In the genomic region with DNA sequence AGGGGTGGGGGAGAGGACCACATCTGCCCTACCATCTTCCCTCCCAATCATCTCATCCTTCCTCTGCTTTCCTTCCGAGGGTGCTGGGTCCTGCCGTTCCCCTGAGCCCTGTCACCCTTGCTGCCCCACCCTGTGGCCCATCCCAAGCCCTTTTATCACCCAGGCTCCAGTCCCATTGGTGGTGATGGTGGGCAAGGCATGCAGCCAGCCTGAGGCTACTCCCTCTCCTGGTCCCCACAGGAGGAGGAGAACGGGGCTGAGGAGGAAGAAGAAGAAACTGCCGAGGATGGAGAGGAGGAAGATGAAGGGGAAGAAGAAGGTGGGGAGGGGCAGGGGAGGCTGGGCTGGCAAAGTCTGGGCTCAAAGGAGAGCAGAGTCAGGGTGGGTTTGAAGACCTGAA, we compare ENCODE assay signal across 21 cellular contexts. TPM values are rescaled to one million over a fixed set of nuclear protein-coding genes. Genes with fewer than 3 reads are reported as not detected.
DNase-seq lines count a peak whose midpoint lies in the region; ATAC-seq, FAIRE-seq and TF ChIP-seq lines count a peak whose summit lies in the region.
"Had no signal": no experiment of that assay in that cellular context is flagged by ENCODE, and none has a peak within 500 bp of the region (broad histone marks: within the 10 kb centered on the region; RNA-seq: fewer than 3 reads in every experiment).

No MANE protein-coding gene starts in this region.

- H3K9ac ChIP-seq in astrocyte (ENCODE audit: low read length) (no peak overlapping the region), smooth muscle cell (ENCODE audit: low read depth) (no peak overlapping the region)

- peak overlapping the region; percentile 29 for H3K27ac Mint-ChIP-seq in activated T-cell treated with anti-CD3 and anti-CD28 coated beads, Interleukin-2, amount 50 U/mL, for 24 hours
- H3K27ac Mint-ChIP-seq in activated T-cell treated with anti-CD3 and anti-CD28 coated beads, Interleukin-2, amount 50 U/mL, for 72 hours = no peak overlapping the region
- H3K27ac Mint-ChIP-seq in astrocyte (ENCODE audit: unreplicated experiment) (no peak overlapping the region), nephron (no peak overlapping the region)
- H3K27ac Mint-ChIP-seq: IgD-negative memory B cell, memory B cell had no signal

- H2AFZ ChIP-seq in astrocyte (ENCODE audit: low read depth, low read length) (no peak overlapping the region), smooth muscle cell (ENCODE audit: low read depth) (no peak overlapping the region)

- no peaks in the 10 kb centered on the region for H3K9me3 Mint-ChIP-seq in activated T-cell treated with anti-CD3 and anti-CD28 coated beads, Interleukin-2, amount 50 U/mL, for 24 hours
- H3K9me3 Mint-ChIP-seq in activated T-cell treated with anti-CD3 and anti-CD28 coated beads, Interleukin-2, amount 50 U/mL, for 72 hours = no peaks in the 10 kb centered on the region
- H3K9me3 Mint-ChIP-seq in astrocyte (ENCODE audit: unreplicated experiment) = no peaks in the 10 kb centered on the region
- no peaks in the 10 kb centered on the region for H3K9me3 Mint-ChIP-seq in nephron
- H3K9me3 Mint-ChIP-seq: IgD-negative memory B cell, memory B cell, WTC11 had no signal

- H3K27me3 ChIP-seq in astrocyte (ENCODE audit: insufficient read depth, low read length) = no peaks in the 10 kb centered on the region
- H3K27me3 ChIP-seq in uterus = no peaks in the 10 kb centered on the region
- peaks cover 7% of the 10 kb centered on the region for H3K27me3 ChIP-seq in smooth muscle cell (ENCODE audit: low read depth)
- H3K27me3 ChIP-seq: thyroid gland had no signal

- peaks cover 69% of the 10 kb centered on the region for H3K4me1 Mint-ChIP-seq in activated T-cell treated with anti-CD3 and anti-CD28 coated beads, Interleukin-2, amount 50 U/mL, for 24 hours (ENCODE audit: low read depth)
- peaks cover 84% of the 10 kb centered on the region for H3K4me1 Mint-ChIP-seq in activated T-cell treated with anti-CD3 and anti-CD28 coated beads, Interleukin-2, amount 50 U/mL, for 72 hours (ENCODE audit: low read depth)
- H3K4me1 Mint-ChIP-seq in astrocyte (ENCODE audit: low read depth, unreplicated experiment) (peaks cover 22% of the 10 kb centered on the region), nephron (peaks cover 40% of the 10 kb centered on the region)

- 79% methylated on average over 3 of the region's 4 CpGs for WGBS in smooth muscle cell (ENCODE audit: low lambda C conversion rate)

- H3K27me3 Mint-ChIP-seq in activated T-cell treated with anti-CD3 and anti-CD28 coated beads, Interleukin-2, amount 50 U/mL, for 24 hours = peaks cover 41% of the 10 kb centered on the region
- peaks cover 33% of the 10 kb centered on the region for H3K27me3 Mint-ChIP-seq in activated T-cell treated with anti-CD3 and anti-CD28 coated beads, Interleukin-2, amount 50 U/mL, for 72 hours (ENCODE audit: low read depth)
- H3K27me3 Mint-ChIP-seq in astrocyte (ENCODE audit: low read depth, unreplicated experiment) (peaks cover 12% of the 10 kb centered on the region), nephron (ENCODE audit: low read depth) (peaks cover 11% of the 10 kb centered on the region)

- TF ChIP-seq CTCF in astrocyte (IDR thresholded peaks at IDR 0.05; ENCODE audit: insufficient read depth, low read depth, low read length) (no peak), nephron (IDR thresholded peaks at IDR 0.05; ENCODE audit: unreplicated experiment in 3 of 3) (no peak), uterus (IDR thresholded peaks at IDR 0.05) (no peak), smooth muscle cell (IDR thresholded peaks at IDR 0.05; ENCODE audit: borderline replicate concordance, insufficient read depth, poor library complexity, severe bottlenecking) (no peak)

- H3K79me2 ChIP-seq in astrocyte (ENCODE audit: insufficient read depth, low read length) (peaks cover 33% of the 10 kb centered on the region), smooth muscle cell (ENCODE audit: low read depth) (peaks cover 22% of the 10 kb centered on the region)

- peak overlapping the region; percentile 94 for H3K4me2 ChIP-seq in astrocyte (ENCODE audit: low read length)
- no peak overlapping the region for H3K4me2 ChIP-seq in smooth muscle cell

- no peak for DNase-seq in activated T-cell treated with anti-CD3 and anti-CD28 coated beads, Interleukin-2, amount 50 U/mL, for 24 hours
- DNase-seq in activated T-cell treated with anti-CD3 and anti-CD28 coated beads, Interleukin-2, amount 50 U/mL, for 72 hours = no peak
- no peak for DNase-seq in astrocyte (ENCODE audit: low read depth)
- DNase-seq in uterus = no peak
- DNase-seq in NCI-H524 (lab: John Stamatoyannopoulos, UW) = no peak
- DNase-seq in smooth muscle cell (lab: John Stamatoyannopoulos, UW; ENCODE audit: unreplicated experiment) = no peak
- DNase-seq: ACHN; activated gamma-delta T cell treated with Interleukin-2 at 50 U/mL for 16 hours; esophagus squamous epithelium; head of caudate nucleus; stimulated activated CD4-positive, alpha-beta T cell treated with anti-CD3 and anti-CD28 coated beads, Interleukin-4, amount 100 ng/mL, for 4 hours had no signal

- no peak overlapping the region for H3K27ac ChIP-seq in astrocyte (ENCODE audit: low read depth, low read length)
- peak overlapping the region; percentile 74 to 98 for H3K27ac ChIP-seq in uterus
- H3K27ac ChIP-seq in smooth muscle cell (ENCODE audit: low read depth) = no peak overlapping the region

- H3K4me1 ChIP-seq in astrocyte (ENCODE audit: insufficient read depth, low read length) = peaks cover 36% of the 10 kb centered on the region
- peaks cover 0 to 4% of the 10 kb centered on the region in 2 donors for H3K4me1 ChIP-seq in uterus
- peaks cover 47% of the 10 kb centered on the region for H3K4me1 ChIP-seq in smooth muscle cell (ENCODE audit: low read depth)

- no peak overlapping the region for H3K4me3 Mint-ChIP-seq in activated T-cell treated with anti-CD3 and anti-CD28 coated beads, Interleukin-2, amount 50 U/mL, for 24 hours
- no peak overlapping the region for H3K4me3 Mint-ChIP-seq in activated T-cell treated with anti-CD3 and anti-CD28 coated beads, Interleukin-2, amount 50 U/mL, for 72 hours
- H3K4me3 Mint-ChIP-seq in astrocyte (ENCODE audit: unreplicated experiment) (no peak overlapping the region), nephron (peak overlapping the region; percentile 22 to 38 (median 26))
- H3K4me3 Mint-ChIP-seq: memory B cell had no signal

- FAIRE-seq in astrocyte (lab: Jason Lieb, UNC) = no peak

- H3K36me3 ChIP-seq in astrocyte (ENCODE audit: insufficient read depth, low read length) (peaks cover 16% of the 10 kb centered on the region), uterus (no peaks in the 10 kb centered on the region), smooth muscle cell (ENCODE audit: low read depth) (no peaks in the 10 kb centered on the region)

- H3F3A ChIP-seq in smooth muscle cell (ENCODE audit: low read depth) = peaks cover 14% of the 10 kb centered on the region

- intact Hi-C loops in uterus (cut with DNase I; ENCODE audit: low total_unique reads) = no loop called here

- H3K4me3 ChIP-seq in astrocyte (ENCODE audit: insufficient read depth, low read depth, low read length) = no peak overlapping the region
- H3K4me3 ChIP-seq in uterus = no peak overlapping the region
- no peak overlapping the region for H3K4me3 ChIP-seq in smooth muscle cell
- H3K4me3 ChIP-seq: thyroid gland had no signal

- H3K9me3 ChIP-seq in astrocyte (ENCODE audit: insufficient read depth, low read depth, low read length) = no peaks in the 10 kb centered on the region
- no peaks in the 10 kb centered on the region for H3K9me3 ChIP-seq in uterus
- H3K9me3 ChIP-seq in smooth muscle cell (replicated peaks; ENCODE audit: low read depth) = no peaks in the 10 kb centered on the region
- H3K9me3 ChIP-seq: esophagus squamous epithelium, thyroid gland had no signal

- ATAC-seq in activated T-cell treated with anti-CD3 and anti-CD28 coated beads, Interleukin-2, amount 50 U/mL, for 72 hours (replicated peaks in 1 of 2) = no peak
- no peak for ATAC-seq in GM21381 (IDR thresholded peaks at IDR 0.05; ENCODE audit: unreplicated experiment)
- ATAC-seq: Panc1 had no signal

- no peak for TF ChIP-seq POLR2A in uterus (IDR thresholded peaks at IDR 0.05)

- peaks cover 40% of the 10 kb centered on the region for H3K36me3 Mint-ChIP-seq in activated T-cell treated with anti-CD3 and anti-CD28 coated beads, Interleukin-2, amount 50 U/mL, for 24 hours (ENCODE audit: low read depth)
- peaks cover 16% of the 10 kb centered on the region in 2 donors for H3K36me3 Mint-ChIP-seq in activated T-cell treated with anti-CD3 and anti-CD28 coated beads, Interleukin-2, amount 50 U/mL, for 72 hours (ENCODE audit: insufficient read depth in 2 of 2)
- H3K36me3 Mint-ChIP-seq in astrocyte (ENCODE audit: low read depth, unreplicated experiment) (peaks cover 25% of the 10 kb centered on the region), nephron (ENCODE audit: low read depth) (peaks cover 35% of the 10 kb centered on the region)
- H3K36me3 Mint-ChIP-seq: IgD-negative memory B cell, memory B cell had no signal

- peaks cover 53% of the 10 kb centered on the region for H4K20me1 ChIP-seq in astrocyte (ENCODE audit: insufficient read depth, low read length)
- H4K20me1 ChIP-seq in smooth muscle cell (ENCODE audit: low read depth) = peaks cover 46% of the 10 kb centered on the region

RNA-seq across cellular contexts. Expression of a gene that starts 2.6 kb away (rescaled TPM):
- total RNA-seq in activated T-cell treated with anti-CD3 and anti-CD28 coated beads, Interleukin-2, amount 50 U/mL, for 72 hours = 100 to 1,000 TPM; 117 to 188 TPM
- total RNA-seq in astrocyte = 2.0 TPM in 2 replicates
- total RNA-seq in uterus = 10 to 100 TPM in 1 of 4 donors, 1 to 10 TPM in 2, under 1 TPM in 1; 0.41 to 14.6 (median 4.0) TPM
- 0.18 and 1.0 TPM in 2 replicates for total RNA-seq in smooth muscle cell
- 1.7 and 3.7 TPM in 2 replicates for polyA plus RNA-seq in smooth muscle cell
- total RNA-seq: Daoy, skeletal muscle tissue had no signal

RNA-seq across cellular contexts. Expression of a gene that starts 3.5 kb away (rescaled TPM):
- total RNA-seq in activated T-cell treated with anti-CD3 and anti-CD28 coated beads, Interleukin-2, amount 50 U/mL, for 72 hours = 100 to 1,000 TPM; 119 to 154 TPM
- total RNA-seq in astrocyte (504 and 510 TPM in 2 replicates), uterus (100 to 1,000 TPM; 105 to 853 (median 140) TPM), smooth muscle cell (115 and 125 TPM in 2 replicates)
- polyA plus RNA-seq in smooth muscle cell = 379 and 381 TPM in 2 replicates

RNA-seq across cellular contexts. Expression of a gene that starts 16.7 kb away (rescaled TPM):
- total RNA-seq in activated T-cell treated with anti-CD3 and anti-CD28 coated beads, Interleukin-2, amount 50 U/mL, for 72 hours = 100 to 1,000 TPM; 122 to 134 TPM
- total RNA-seq in astrocyte (302 and 316 TPM in 2 replicates), uterus (100 to 1,000 TPM; 124 to 408 (median 147) TPM), smooth muscle cell (182 and 185 TPM in 2 replicates)
- polyA plus RNA-seq in smooth muscle cell = 381 and 398 TPM in 2 replicates

RNA-seq across cellular contexts. Expression of a gene that starts 19.6 kb away (rescaled TPM):
- 100 to 1,000 TPM; 126 to 141 TPM for total RNA-seq in activated T-cell treated with anti-CD3 and anti-CD28 coated beads, Interleukin-2, amount 50 U/mL, for 72 hours
- total RNA-seq in astrocyte (0.54 and 0.72 TPM in 2 replicates), uterus (10 to 100 TPM in 2 of 4 donors, 1 to 10 TPM in 2; 1.0 to 24.3 (median 10.4) TPM), smooth muscle cell (0.13 and 0.22 TPM in 2 replicates)
- 1.3 and 2.5 TPM in 2 replicates for polyA plus RNA-seq in smooth muscle cell
- total RNA-seq: Daoy, dermis blood vessel endothelial cell had no signal

RNA-seq across cellular contexts. Expression of a gene that starts 45.8 kb away (rescaled TPM):
- 10 to 100 TPM; 30.2 to 39.7 TPM for total RNA-seq in activated T-cell treated with anti-CD3 and anti-CD28 coated beads, Interleukin-2, amount 50 U/mL, for 72 hours
- total RNA-seq in astrocyte = 47.3 and 51.5 TPM in 2 replicates
- 10 to 100 TPM; 35.6 to 50.3 (median 37.7) TPM for total RNA-seq in uterus
- 56.6 and 59.6 TPM in 2 replicates for total RNA-seq in smooth muscle cell
- 78.0 and 105 TPM in 2 replicates for polyA plus RNA-seq in smooth muscle cell

Comparison
In these comparisons a context has a peak if more than half of its experiments do, and no peak if none do; other contexts are left out.
1. H3K4me3 Mint-ChIP-seq: peak in nephron (3 of 3); none in activated T-cell treated with anti-CD3 and anti-CD28 coated beads, Interleukin-2, amount 50 U/mL, for 24 hours (single experiment), activated T-cell treated with anti-CD3 and anti-CD28 coated beads, Interleukin-2, amount 50 U/mL, for 72 hours (0 of 2) and astrocyte (single experiment).
2. H3K27ac ChIP-seq: peak in uterus (2 of 2); none in astrocyte (single experiment) and smooth muscle cell (single experiment).
3. RNA of a gene that starts 2.6 kb away (total RNA-seq): 117 to 188 TPM in activated T-cell treated with anti-CD3 and anti-CD28 coated beads, Interleukin-2, amount 50 U/mL, for 72 hours; 0.41 to 14.6 TPM in uterus, 2.0 TPM in astrocyte and 0.18 to 1.0 TPM in smooth muscle cell; every median in the first group is over 4 times any median in the second.